1 cellular context compared by ENCODE assay signal in the genomic region with DNA sequence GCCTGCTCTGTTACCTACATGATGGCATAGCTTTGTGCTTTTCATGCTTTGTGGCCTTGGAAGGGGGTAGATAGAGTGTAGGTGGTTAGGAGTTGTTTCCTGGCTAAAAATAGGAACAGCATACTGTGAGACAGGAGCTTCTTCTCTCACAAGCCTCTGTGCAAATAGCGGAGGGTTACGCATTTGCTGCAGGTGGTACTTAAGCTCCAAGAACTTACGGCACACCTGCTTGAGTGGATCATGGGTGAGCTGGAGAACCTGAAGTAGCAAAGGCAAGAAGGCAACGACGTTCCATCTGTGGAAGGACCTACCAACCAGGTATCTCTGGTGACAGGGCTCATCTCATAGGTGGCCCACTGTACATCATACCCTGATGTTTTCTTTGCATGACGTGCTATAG.
TF ChIP-seq lines count a peak whose summit lies in the region.

No MANE protein-coding gene starts in this region.

TF ChIP-seq in WTC11, 78 proteins besides CTCF, POLR2A, EP300 and RAD21 (continued from another document):
- no peak for TF ChIP-seq ZNF532 (CRISPR knock-in tag; IDR thresholded peaks at IDR 0.05; ENCODE audit: borderline replicate concordance)
- TF ChIP-seq AR (CRISPR knock-in tag; IDR thresholded peaks at IDR 0.05) = no peak
- no peak for TF ChIP-seq PRRX2 (CRISPR knock-in tag; IDR thresholded peaks at IDR 0.05)
- no peak for TF ChIP-seq GRHL2 (CRISPR knock-in tag; IDR thresholded peaks at IDR 0.05; ENCODE audit: insufficient replicate concordance, severe bottlenecking)
- TF ChIP-seq SP1 (CRISPR knock-in tag; conservative IDR thresholded peaks at IDR 0.05) = no peak
- TF ChIP-seq, protein P1, sequence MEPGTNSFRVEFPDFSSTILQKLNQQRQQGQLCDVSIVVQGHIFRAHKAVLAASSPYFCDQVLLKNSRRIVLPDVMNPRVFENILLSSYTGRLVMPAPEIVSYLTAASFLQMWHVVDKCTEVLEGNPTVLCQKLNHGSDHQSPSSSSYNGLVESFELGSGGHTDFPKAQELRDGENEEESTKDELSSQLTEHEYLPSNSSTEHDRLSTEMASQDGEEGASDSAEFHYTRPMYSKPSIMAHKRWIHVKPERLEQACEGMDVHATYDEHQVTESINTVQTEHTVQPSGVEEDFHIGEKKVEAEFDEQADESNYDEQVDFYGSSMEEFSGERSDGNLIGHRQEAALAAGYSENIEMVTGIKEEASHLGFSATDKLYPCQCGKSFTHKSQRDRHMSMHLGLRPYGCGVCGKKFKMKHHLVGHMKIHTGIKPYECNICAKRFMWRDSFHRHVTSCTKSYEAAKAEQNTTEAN (CRISPR knock-in tag; IDR thresholded peaks at IDR 0.05) = no peak
- TF ChIP-seq TP53 (CRISPR knock-in tag; IDR thresholded peaks at IDR 0.05) = no peak
